In genomic region chr2:53234548-53234903, GRCh38 we compare ENCODE assay signal across 14 cellular contexts.
DNase-seq lines count a peak whose midpoint lies in the region; ATAC-seq and TF ChIP-seq lines count a peak whose summit lies in the region.
"Had no signal": no experiment of that assay in that cellular context is flagged by ENCODE, and none has a peak within 500 bp of the region (broad histone marks: within the 10 kb centered on the region; RNA-seq: fewer than 3 reads in every experiment).

No MANE protein-coding gene starts in this region.

- DNase-seq in H7 (peak; percentile 23), NCI-H2029 (lab: John Stamatoyannopoulos, UW) (peak; percentile 48), endothelial cell (ENCODE audit: low spot score) (no peak), AG08396 (ENCODE audit: low spot score) (no peak)
- DNase-seq: activated naive CD4-positive, alpha-beta T cell; heart left ventricle; nucleus accumbens had no signal

- H3K27me3 ChIP-seq in H7 (ENCODE audit: control insufficient read depth, insufficient read depth, low read length) = no peaks in the 10 kb centered on the region
- H3K27me3 ChIP-seq: BLaER1 treated with 17β-estradiol and CSF1 and Interleukin-3, amounts not matched to agents 10 nM and 100 nM; cardiac muscle cell; heart left ventricle; SJCRH30 had no signal

- no peak overlapping the region for H3K4me3 ChIP-seq in H7 (ENCODE audit: insufficient read depth, low read depth, low read length)
- H3K4me3 ChIP-seq: BLaER1 treated with 17β-estradiol and CSF1 and Interleukin-3, amounts not matched to agents 10 nM and 100 nM; cardiac muscle cell; heart left ventricle; SJCRH30 had no signal

- H3K4me1 Mint-ChIP-seq in endothelial cell (ENCODE audit: unreplicated experiment) (peaks cover 28% of the 10 kb centered on the region), nephron (peaks cover 20% of the 10 kb centered on the region)
- H3K4me1 Mint-ChIP-seq: memory B cell had no signal

- peak overlapping the region; percentile 70 for H3K27ac Mint-ChIP-seq in endothelial cell (ENCODE audit: unreplicated experiment)
- peak overlapping the region in 2 of 3 experiments; percentile 2 for H3K27ac Mint-ChIP-seq in nephron
- H3K27ac Mint-ChIP-seq: memory B cell had no signal

- H3K27me3 Mint-ChIP-seq in endothelial cell (ENCODE audit: unreplicated experiment) = no peaks in the 10 kb centered on the region
- no peaks in the 10 kb centered on the region for H3K27me3 Mint-ChIP-seq in nephron (ENCODE audit: low read depth)
- H3K27me3 Mint-ChIP-seq: memory B cell had no signal

- no peaks in the 10 kb centered on the region for H3K36me3 ChIP-seq in H7 (replicated peaks; ENCODE audit: control insufficient read depth, insufficient read depth, low read length)
- H3K36me3 ChIP-seq: BLaER1 treated with 17β-estradiol and CSF1 and Interleukin-3, amounts not matched to agents 10 nM and 100 nM; cardiac muscle cell; heart left ventricle; SJCRH30 had no signal

- H3K36me3 Mint-ChIP-seq in endothelial cell (ENCODE audit: low read depth, unreplicated experiment) = no peaks in the 10 kb centered on the region
- H3K36me3 Mint-ChIP-seq in nephron (ENCODE audit: low read depth) = no peaks in the 10 kb centered on the region
- H3K36me3 Mint-ChIP-seq: memory B cell had no signal

- no peak for TF ChIP-seq CTCF in endothelial cell (IDR thresholded peaks at IDR 0.05; ENCODE audit: unreplicated experiment)
- TF ChIP-seq CTCF in nephron (IDR thresholded peaks at IDR 0.05; ENCODE audit: unreplicated experiment in 3 of 3) = no peak

- no peak for ATAC-seq in HG02623 (IDR thresholded peaks at IDR 0.05; ENCODE audit: unreplicated experiment)
- no peak for ATAC-seq in GM19455 (IDR thresholded peaks at IDR 0.05; ENCODE audit: unreplicated experiment)
- ATAC-seq: heart left ventricle had no signal

- no peak overlapping the region for H3K4me3 Mint-ChIP-seq in endothelial cell (ENCODE audit: unreplicated experiment)
- H3K4me3 Mint-ChIP-seq in nephron = no peak overlapping the region
- H3K4me3 Mint-ChIP-seq: memory B cell had no signal

- H3K9me3 Mint-ChIP-seq in endothelial cell (ENCODE audit: unreplicated experiment) (no peaks in the 10 kb centered on the region), nephron (no peaks in the 10 kb centered on the region)

Comparison
In these comparisons a context has a peak if more than half of its experiments do, and no peak if none do; other contexts are left out.
1. DNase-seq: peak in H7 (single experiment) and NCI-H2029 (single experiment); none in endothelial cell (single experiment) and AG08396 (single experiment).